31 cellular contexts compared by ENCODE assay signal in genomic region chr22:30906946-30907345, GRCh38.
"Had no signal": no experiment of that assay in that cellular context is flagged by ENCODE, and none has a peak within 500 bp of the region (broad histone marks: within the 10 kb centered on the region; RNA-seq: fewer than 3 reads in every experiment).

No MANE protein-coding gene starts in this region.

- H3K27ac ChIP-seq: PC-9, RWPE1, VCaP had no signal

- H3K36me3 ChIP-seq: MG63 had no signal

- H2AFZ ChIP-seq: PC-9 had no signal

- H3K4me3 ChIP-seq: MG63, PC-9 had no signal

- DNase-seq: activated B cell treated with CpG ODN at 0.5 μM for 24 hours; activated CD4-positive, alpha-beta memory T cell treated with anti-CD3 and anti-CD28 coated beads, Interleukin-2, amount 10 ng/mL, durations not matched to agents 7 days and 5 days; activated CD4-positive, alpha-beta T cell treated with anti-CD3 and anti-CD28 coated beads for 4 hours; activated CD4-positive, CD25-positive, alpha-beta regulatory T cell treated with anti-CD3 and anti-CD28 coated beads, Interleukin-2, amount 50 U/mL, for 72 hours; activated effector memory CD4-positive, alpha-beta T cell treated with Interleukin-2 at 50 U/mL for 16 hours; activated naive CD4-positive, alpha-beta T cell treated with anti-CD3 and anti-CD28 coated beads, Interleukin-2, amount 10 ng/mL, durations not matched to agents 7 days and 5 days; activated naive CD8-positive, alpha-beta T cell treated with anti-CD3 and anti-CD28 coated beads, Interleukin-2, amount 50 U/mL, for 24 hours; activated T-cell treated with anti-CD3 and anti-CD28 coated beads, Interleukin-2, amount 50 U/mL, for 48 hours; anterior cingulate cortex; Kasumi-1; KG1; MG63; NCI-H1048; NCI-H1105 treated with DMSO at 0.1 percent for 48 hours; NCI-H1436; NCI-H1694 treated with DMSO at 0.1 percent for 48 hours; NCI-H2029; NCI-H2107; NCI-H2171; NCI-H510A; NCI-H526; NCI-H748 treated with DMSO at 0.1 percent for 48 hours; NK-92 treated with Interleukin-12 subunit alpha and Interleukin-12 subunit beta, amount 100 ng/mL, for 24 hours; PC-9; SIG-M5; SW 1271; T-helper 1 cell; T-helper 2 cell; T-helper 9 cell had no signal

- H3K9me3 ChIP-seq: MG63 had no signal

- H3K27me3 ChIP-seq: MG63 had no signal

- H3K4me2 ChIP-seq: PC-9 had no signal
